Comparison of ENCODE assay signal across 10 cellular contexts in genomic region chr9:71763752-71764332, GRCh38. TPM values are rescaled to one million over a fixed set of nuclear protein-coding genes. Genes with fewer than 3 reads are reported as not detected.
DNase-seq lines count a peak whose midpoint lies in the region; ATAC-seq and TF ChIP-seq lines count a peak whose summit lies in the region.
"Had no signal": no experiment of that assay in that cellular context is flagged by ENCODE, and none has a peak within 500 bp of the region (broad histone marks: within the 10 kb centered on the region; RNA-seq: fewer than 3 reads in every experiment).

No MANE protein-coding gene starts in this region.

- intact Hi-C loops in psoas muscle (cut with DNase I), result loop anchor here in 1 of 2 donors (5.0 kb wide), 1 partner anchor 47 kb away; no protein-coding TSS in a partner anchor

- no peaks in the 10 kb centered on the region for H3K36me3 ChIP-seq in psoas muscle (ENCODE audit: insufficient read depth in 1 of 2, low read depth in 1 of 2)

- TF ChIP-seq CTCF in VCaP (conservative IDR thresholded peaks at IDR 0.05) (no peak), fibroblast of mammary gland (conservative IDR thresholded peaks at IDR 0.05; ENCODE audit: control insufficient read depth, insufficient read depth, low read depth, low read length) (no peak), psoas muscle (IDR thresholded peaks at IDR 0.05) (no peak)

- no peak for ATAC-seq in psoas muscle
- ATAC-seq in HG03432 (IDR thresholded peaks at IDR 0.05; ENCODE audit: unreplicated experiment), result no peak
- ATAC-seq: GM12878 had no signal

- H3K4me1 ChIP-seq in psoas muscle, result peaks cover 49% of the 10 kb centered on the region

- DNase-seq in DMS53 (lab: John Stamatoyannopoulos, UW) (peak; percentile 21), DMS53 treated with DMSO at 0.1 percent for 48 hours (lab: John Stamatoyannopoulos, UW; ENCODE audit: unreplicated experiment) (no peak), fibroblast of mammary gland (ENCODE audit: low read depth) (peak; percentile 54), psoas muscle (no peak), midbrain (lab: John Stamatoyannopoulos, UW) (no peak), RPMI8226 (no peak)
- DNase-seq: 8988T had no signal

- no peaks in the 10 kb centered on the region for H3K27me3 ChIP-seq in psoas muscle (ENCODE audit: insufficient read depth in 3 of 3, low read length in 2 of 3)

- H3K27ac ChIP-seq in VCaP (peak overlapping the region; percentile 84), psoas muscle (no peak overlapping the region)

- no peak overlapping the region for H3K4me3 ChIP-seq in fibroblast of mammary gland (ENCODE audit: control insufficient read depth, low read depth, low read length)
- peak overlapping the region; percentile 8 for H3K4me3 ChIP-seq in psoas muscle
- H3K4me3 ChIP-seq: GM12878 had no signal

- no peaks in the 10 kb centered on the region for H3K9me3 ChIP-seq in psoas muscle

RNA-seq across cellular contexts. Expression of gene CEMIP2, which starts 4.5 kb away (rescaled TPM):
- total RNA-seq in psoas muscle, result 10 to 100 TPM in 3 of 4 donors, 1 to 10 TPM in 1; 9.6 to 20.3 (median 16.2) TPM
- polyA plus RNA-seq in psoas muscle, result 1 to 10 TPM; 5.9 to 7.6 (median 6.9) TPM

Comparison
In these comparisons a context has a peak if more than half of its experiments do, and no peak if none do; other contexts are left out.
1. DNase-seq: peak in DMS53 (single experiment) and fibroblast of mammary gland (single experiment); none in DMS53 treated with DMSO at 0.1 percent for 48 hours (single experiment), psoas muscle (0 of 2), midbrain (single experiment) and RPMI8226 (single experiment).